ENCODE assay signal across 20 cellular contexts in genomic region chrX:67568769-67569168, GRCh38. TPM values are rescaled to one million over a fixed set of nuclear protein-coding genes. Genes with fewer than 3 reads are reported as not detected.
"Had no signal": no experiment of that assay in that cellular context is flagged by ENCODE, and none has a peak within 500 bp of the region (broad histone marks: within the 10 kb centered on the region; RNA-seq: fewer than 3 reads in every experiment).

No MANE protein-coding gene starts in this region.

- H3K36me3 ChIP-seq: gastrocnemius medialis, prostate gland, sigmoid colon had no signal

- H3K4me1 ChIP-seq: prostate gland had no signal

- H3K4me3 ChIP-seq: gastrocnemius medialis, prostate gland, sigmoid colon had no signal

- ATAC-seq: activated CD8-positive, alpha-beta memory T cell treated with anti-CD3 and anti-CD28 coated beads, Interleukin-2, amount 10 ng/mL, durations not matched to agents 7 days and 5 days; activated T-helper 17 cell treated with anti-CD3 and anti-CD28 coated beads, Interleukin-2, amount 50 U/mL, for 72 hours; left colon; naive thymus-derived CD8-positive, alpha-beta T cell; stimulated activated naive B cell treated with anti-CD40 and anti-IgM and Interleukin-4, amounts not matched to agents 10 μg/mL and 1 μg/mL and 100 μg/mL, for 72 hours had no signal

- H3K27ac ChIP-seq: prostate gland, sigmoid colon had no signal

- H3K27me3 ChIP-seq: gastrocnemius medialis, sigmoid colon had no signal

- DNase-seq: activated CD4-positive, alpha-beta memory T cell treated with anti-CD3 and anti-CD28 coated beads, Interleukin-2, amount 10 ng/mL, durations not matched to agents 7 days and 5 days; activated CD4-positive, alpha-beta T cell treated with anti-CD3 and anti-CD28 coated beads for 48 hours; activated CD4-positive, CD25-positive, alpha-beta regulatory T cell; activated CD8-positive, alpha-beta memory T cell treated with anti-CD3 and anti-CD28 coated beads, Interleukin-2, amount 10 ng/mL, durations not matched to agents 7 days and 5 days; activated naive CD4-positive, alpha-beta T cell; activated naive CD8-positive, alpha-beta T cell treated with anti-CD3 and anti-CD28 coated beads, Interleukin-2, amount 10 ng/mL, durations not matched to agents 7 days and 5 days; amygdala; central memory CD4-positive, alpha-beta T cell; erythroblast; gastrocnemius medialis; head of caudate nucleus; immature natural killer cell; left colon; naive thymus-derived CD8-positive, alpha-beta T cell; sigmoid colon; stimulated activated naive B cell treated with anti-CD40 and anti-IgM and Interleukin-4, amounts not matched to agents 10 μg/mL and 1 μg/mL and 100 μg/mL, for 72 hours; T1000 had no signal

- H3K9me3 ChIP-seq: gastrocnemius medialis, prostate gland, sigmoid colon had no signal

RNA-seq across cellular contexts. Expression of gene AR, which starts 24.9 kb away (rescaled TPM):
- total RNA-seq: activated naive CD8-positive, alpha-beta T cell treated with anti-CD3 and anti-CD28 coated beads, Interleukin-2, amount 10 ng/mL, durations not matched to agents 7 days and 5 days; naive thymus-derived CD8-positive, alpha-beta T cell; T-helper 1 cell treated with Interleukin-12 subunit alpha and Interleukin-12 subunit beta and Interleukin-4 antibody, amounts not matched to agents 30 ng/mL and 1 ng/mL, for 36 hours had no signal
- polyA plus RNA-seq: naive thymus-derived CD8-positive, alpha-beta T cell had no signal
